8 cellular contexts compared by ENCODE assay signal in genomic region chr1:151539321-151540020, GRCh38. TPM values are rescaled to one million over a fixed set of nuclear protein-coding genes. Genes with fewer than 3 reads are reported as not detected.
DNase-seq lines count a peak whose midpoint lies in the region; ATAC-seq and TF ChIP-seq lines count a peak whose summit lies in the region.

No MANE protein-coding gene starts in this region.

- H3K27ac ChIP-seq in adrenal gland (peak overlapping the region in 4 of 5 donors; percentile 62 to 93 (median 84)), osteoblast (ENCODE audit: low read depth, low read length) (peak overlapping the region; percentile 79)

- peak; percentile 99 for DNase-seq in DMS153 treated with DMSO at 0.1 percent for 48 hours (lab: John Stamatoyannopoulos, UW; ENCODE audit: unreplicated experiment)
- peak; percentile 73 for DNase-seq in HS-5 (ENCODE audit: low read depth)
- peak; percentile 95 for DNase-seq in NCI-H748 treated with DMSO at 0.1 percent for 48 hours (lab: John Stamatoyannopoulos, UW)
- peak; percentile 86 to 94 (median 88) for DNase-seq in adrenal gland
- peak; percentile 90 for DNase-seq in cardiac septum (ENCODE audit: low spot score)
- DNase-seq in osteoblast (ENCODE audit: insufficient read length, low spot score, missing footprints): peak; percentile 90
- no peak for DNase-seq in OCI-M2 (lab: John Stamatoyannopoulos, UW; ENCODE audit: unreplicated experiment)

- no peaks in the 10 kb centered on the region for H3K27me3 ChIP-seq in adrenal gland
- H3K27me3 ChIP-seq in osteoblast (ENCODE audit: insufficient read depth, low read length): no peaks in the 10 kb centered on the region

- H2AFZ ChIP-seq in osteoblast (ENCODE audit: low read length): no peak overlapping the region

- H3K9me3 ChIP-seq in adrenal gland (replicated peaks in 1 of 3) (no peaks in the 10 kb centered on the region), osteoblast (ENCODE audit: low read depth, low read length) (no peaks in the 10 kb centered on the region)

- WGBS in adrenal gland, 4 donors: 13 to 31% (median 17%) methylated on average over 5 to 7 of the region's 7 CpGs

- peaks cover 3% of the 10 kb centered on the region for H4K20me1 ChIP-seq in osteoblast (ENCODE audit: insufficient read depth, low read length)

- H3K4me1 ChIP-seq in adrenal gland (replicated peaks in 1 of 2): peaks cover 7 to 13% of the 10 kb centered on the region in 2 donors
- H3K4me1 ChIP-seq in osteoblast (ENCODE audit: insufficient read depth, low read length): peaks cover 61% of the 10 kb centered on the region

- peaks cover 24% of the 10 kb centered on the region for H3K79me2 ChIP-seq in osteoblast (ENCODE audit: insufficient read depth, low read length)

- H3K36me3 ChIP-seq in adrenal gland (replicated peaks in 1 of 2) (no peaks in the 10 kb centered on the region), osteoblast (ENCODE audit: insufficient read depth, low read length) (no peaks in the 10 kb centered on the region)

- TF ChIP-seq CTCF in adrenal gland (IDR thresholded peaks at IDR 0.05) (no peak), osteoblast (IDR thresholded peaks at IDR 0.05; ENCODE audit: extremely low read depth, low read depth, low read length) (no peak)

- no peak for TF ChIP-seq POLR2A in adrenal gland (IDR thresholded peaks at IDR 0.05)

- H3K4me2 ChIP-seq in osteoblast (ENCODE audit: insufficient read depth, low read length): peak overlapping the region; percentile 87

- peak overlapping the region in 3 of 4 donors; percentile 11 to 89 (median 68) for H3K4me3 ChIP-seq in adrenal gland
- H3K4me3 ChIP-seq in osteoblast (ENCODE audit: insufficient read depth, low read length): peak overlapping the region; percentile 86

- ATAC-seq in GM21360 (IDR thresholded peaks at IDR 0.05; ENCODE audit: unreplicated experiment): peak; percentile 35

- intact Hi-C loops in adrenal gland (cut with DNase I): loop anchor here (5.0 kb wide), 1 partner anchor 198 kb away; no protein-coding TSS in a partner anchor
- intact Hi-C loops in cardiac septum (cut with DNase I): loop anchor here (5.0 kb wide), 1 partner anchor 82 kb away; the partner anchor contains the start of gene POGZ

RNA-seq across cellular contexts. Expression of gene TUFT1, which starts 0.6 kb away (rescaled TPM):
- total RNA-seq in adrenal gland: 10 to 100 TPM in 2 of 8 donors, 1 to 10 TPM in 6; 5.5 to 14.1 (median 8.8) TPM
- 10 to 100 TPM in 1 of 3 donors, 1 to 10 TPM in 2; 6.8 to 17.9 (median 9.0) TPM for polyA plus RNA-seq in adrenal gland
- total RNA-seq in cardiac septum: 4.3 TPM
- 12.7 and 16.3 TPM in 2 replicates for total RNA-seq in osteoblast

RNA-seq across cellular contexts. Expression of gene CGN, which starts 28.3 kb away (rescaled TPM):
- total RNA-seq in adrenal gland (1 to 10 TPM in 2 of 8 donors, under 1 TPM in 6; 0.06 to 1.4 (median 0.77) TPM), cardiac septum (0.19 TPM), osteoblast (not detected in 2 replicates)
- 1 to 10 TPM in 1 of 3 donors, under 1 TPM in 2; 0.77 to 3.2 (median 0.86) TPM for polyA plus RNA-seq in adrenal gland
